ENCODE assay signal across 8 cellular contexts in the genomic region with DNA sequence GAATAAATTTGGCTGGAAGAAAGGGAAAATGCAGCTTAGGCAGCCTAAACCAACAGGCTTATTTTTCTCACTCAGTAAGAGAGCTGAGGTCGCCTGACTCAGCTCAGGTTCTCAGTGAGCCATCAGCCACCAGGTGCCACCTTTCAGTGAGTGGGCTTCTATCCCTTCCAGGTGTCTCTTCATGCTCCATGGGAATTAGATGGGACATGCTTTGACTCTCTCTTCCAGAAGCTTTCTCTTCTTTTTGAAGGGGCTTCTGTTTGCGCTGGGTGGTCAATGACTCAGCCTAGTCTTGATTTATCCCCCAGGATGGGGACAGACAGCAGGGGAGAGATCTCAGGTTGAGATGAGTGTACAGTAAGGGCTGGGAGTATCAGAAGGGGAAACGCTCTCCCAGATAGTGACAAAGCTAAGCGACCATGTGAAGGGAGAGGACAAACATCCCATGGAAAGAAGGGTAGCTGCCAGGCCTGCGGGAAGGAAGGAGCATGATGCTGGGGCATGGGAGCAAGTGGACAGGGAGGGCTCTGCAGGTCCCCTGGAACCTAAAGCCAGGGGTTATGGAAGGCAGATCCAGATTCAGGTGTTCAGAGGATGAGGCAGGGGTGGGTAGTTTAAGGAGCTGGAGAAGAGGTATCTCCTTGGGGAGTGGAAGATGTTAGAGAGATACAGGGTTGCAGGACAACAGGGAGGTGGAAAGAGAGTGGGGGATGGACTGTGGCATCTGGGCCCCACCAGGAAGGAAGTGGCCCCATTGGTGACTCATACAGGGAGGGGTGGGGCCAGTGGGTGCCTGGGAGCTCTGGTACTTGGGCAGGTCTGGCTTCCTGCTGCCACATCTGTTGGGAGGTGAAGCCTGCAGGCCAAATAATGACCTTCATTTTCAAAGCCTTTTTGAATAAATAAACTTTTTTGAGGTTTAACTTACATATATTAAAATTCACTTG. TPM values are rescaled to one million over a fixed set of nuclear protein-coding genes. Genes with fewer than 3 reads are reported as not detected.
DNase-seq lines count a peak whose midpoint lies in the region; ATAC-seq and TF ChIP-seq lines count a peak whose summit lies in the region.

No MANE protein-coding gene starts in this region.

- no peaks in the 10 kb centered on the region for H3K9me3 Mint-ChIP-seq in activated naive CD4-positive, alpha-beta T cell treated with anti-CD3 and anti-CD28 coated beads, Interleukin-2, amount 10 ng/mL, durations not matched to agents 7 days and 5 days

- peaks cover 23% of the 10 kb centered on the region for H3K4me1 ChIP-seq in BE2C
- peaks cover 0 to 71% of the 10 kb centered on the region in 2 donors for H3K4me1 ChIP-seq in right atrium auricular region
- H3K4me1 ChIP-seq in spleen = peaks cover 47 to 85% (median 77%) of the 10 kb centered on the region in 6 donors

- ATAC-seq in GM19035 (IDR thresholded peaks at IDR 0.05; ENCODE audit: unreplicated experiment) = peak; percentile 77
- ATAC-seq in HG03196 (IDR thresholded peaks at IDR 0.05; ENCODE audit: unreplicated experiment) = peak; percentile 72

- no peaks in the 10 kb centered on the region for H3K9me3 ChIP-seq in BE2C
- no peaks in the 10 kb centered on the region for H3K9me3 ChIP-seq in right atrium auricular region
- no peaks in the 10 kb centered on the region for H3K9me3 ChIP-seq in spleen

- H3K27me3 Mint-ChIP-seq in activated naive CD4-positive, alpha-beta T cell treated with anti-CD3 and anti-CD28 coated beads, Interleukin-2, amount 10 ng/mL, durations not matched to agents 7 days and 5 days = no peaks in the 10 kb centered on the region

- CTCF ChIA-PET in activated naive CD4-positive, alpha-beta T cell treated with anti-CD3 and anti-CD28 coated beads, Interleukin-2, amount 10 ng/mL, durations not matched to agents 7 days and 5 days (lab: Charles Lee) = interaction anchor here (0.7 to 3.0 kb wide), 10 partner anchors 14 to 111 kb away, joined by 3 to 16 read pairs (median 4); a partner anchor contains a TSS

- peak overlapping the region; percentile 100 for H3K27ac Mint-ChIP-seq in activated naive CD4-positive, alpha-beta T cell treated with anti-CD3 and anti-CD28 coated beads, Interleukin-2, amount 10 ng/mL, durations not matched to agents 7 days and 5 days

- 51 to 71% (median 56%) methylated on average over 5 of the region's 5 CpGs for WGBS in spleen, 5 donors

- H3K4me3 Mint-ChIP-seq in activated naive CD4-positive, alpha-beta T cell treated with anti-CD3 and anti-CD28 coated beads, Interleukin-2, amount 10 ng/mL, durations not matched to agents 7 days and 5 days = peak overlapping the region; percentile 68

- peaks cover 78% of the 10 kb centered on the region for H3K4me1 Mint-ChIP-seq in activated naive CD4-positive, alpha-beta T cell treated with anti-CD3 and anti-CD28 coated beads, Interleukin-2, amount 10 ng/mL, durations not matched to agents 7 days and 5 days

- H3K4me3 ChIP-seq in BE2C (ENCODE audit: low read depth, low read length) = no peak overlapping the region
- no peak overlapping the region for H3K4me3 ChIP-seq in right atrium auricular region
- peak overlapping the region in 1 of 8 donors; percentile 44 for H3K4me3 ChIP-seq in spleen

- intact Hi-C loops in spleen (cut with DNase I; ENCODE audit: low total_unique reads) = no loop called here

- no peak for TF ChIP-seq CTCF in BE2C (IDR thresholded peaks at IDR 0.05; ENCODE audit: low read depth, low read length)
- no peak for TF ChIP-seq CTCF in right atrium auricular region (IDR thresholded peaks at IDR 0.05)
- peak in 5 of 11 experiments; percentile 7 to 35 (median 21) for TF ChIP-seq CTCF in spleen (IDR thresholded peaks at IDR 0.05 in 8 of 11, conservative IDR thresholded peaks at IDR 0.05 in 3 of 11)

- DNase-seq in BE2C (peak; percentile 81), SIG-M5 treated with dmso at 0.1 percent for 504 hours (lab: John Stamatoyannopoulos, UW; ENCODE audit: unreplicated experiment) (peak; percentile 86), right atrium auricular region (ENCODE audit: low spot score) (peak; percentile 85), spleen (peak; percentile 95), HuH-7 (ENCODE audit: low spot score) (no peak)
- DNase-seq in activated naive CD4-positive, alpha-beta T cell treated with anti-CD3 and anti-CD28 coated beads, Interleukin-2, amount 10 ng/mL, durations not matched to agents 7 days and 5 days = peak; percentile 91

- no peak for TF ChIP-seq POLR2A in spleen (IDR thresholded peaks at IDR 0.05)

- peaks cover 50% of the 10 kb centered on the region for H3K36me3 Mint-ChIP-seq in activated naive CD4-positive, alpha-beta T cell treated with anti-CD3 and anti-CD28 coated beads, Interleukin-2, amount 10 ng/mL, durations not matched to agents 7 days and 5 days

- H3K27ac ChIP-seq in right atrium auricular region (peak overlapping the region; percentile 88 to 90), spleen (peak overlapping the region; percentile 76 to 96 (median 90))

- H3K36me3 ChIP-seq in BE2C (peaks cover 4% of the 10 kb centered on the region), right atrium auricular region (no peaks in the 10 kb centered on the region), spleen (no peaks in the 10 kb centered on the region)

- H3K27me3 ChIP-seq in BE2C (no peaks in the 10 kb centered on the region), right atrium auricular region (no peaks in the 10 kb centered on the region), spleen (replicated peaks in 1 of 7) (no peaks in the 10 kb centered on the region)

RNA-seq across cellular contexts. Expression of a gene that starts 32.5 kb away (rescaled TPM):
- 162 TPM for polyA plus RNA-seq in BE2C (2012; ENCODE audit: insufficient read depth, insufficient read length, low read depth)
- total RNA-seq in right atrium auricular region (100 to 1,000 TPM; 277 to 390 TPM), spleen (100 to 1,000 TPM in 2 of 7 donors, 10 to 100 TPM in 5; 78.2 to 120 (median 91.6) TPM)
- polyA plus RNA-seq in spleen = 10 to 100 TPM; 15.7 to 32.3 (median 15.9) TPM

RNA-seq across cellular contexts. Expression of a gene that starts 56.9 kb away (rescaled TPM):
- 183 TPM for polyA plus RNA-seq in BE2C (2012; ENCODE audit: insufficient read depth, insufficient read length, low read depth)
- total RNA-seq in right atrium auricular region (100 to 1,000 TPM; 113 to 120 TPM), spleen (100 to 1,000 TPM in 2 of 7 donors, 10 to 100 TPM in 5; 55.4 to 105 (median 66.6) TPM)
- 10 to 100 TPM; 26.1 to 34.7 (median 28.7) TPM for polyA plus RNA-seq in spleen
